ENCODE assay signal across 8 cellular contexts in the genomic region with DNA sequence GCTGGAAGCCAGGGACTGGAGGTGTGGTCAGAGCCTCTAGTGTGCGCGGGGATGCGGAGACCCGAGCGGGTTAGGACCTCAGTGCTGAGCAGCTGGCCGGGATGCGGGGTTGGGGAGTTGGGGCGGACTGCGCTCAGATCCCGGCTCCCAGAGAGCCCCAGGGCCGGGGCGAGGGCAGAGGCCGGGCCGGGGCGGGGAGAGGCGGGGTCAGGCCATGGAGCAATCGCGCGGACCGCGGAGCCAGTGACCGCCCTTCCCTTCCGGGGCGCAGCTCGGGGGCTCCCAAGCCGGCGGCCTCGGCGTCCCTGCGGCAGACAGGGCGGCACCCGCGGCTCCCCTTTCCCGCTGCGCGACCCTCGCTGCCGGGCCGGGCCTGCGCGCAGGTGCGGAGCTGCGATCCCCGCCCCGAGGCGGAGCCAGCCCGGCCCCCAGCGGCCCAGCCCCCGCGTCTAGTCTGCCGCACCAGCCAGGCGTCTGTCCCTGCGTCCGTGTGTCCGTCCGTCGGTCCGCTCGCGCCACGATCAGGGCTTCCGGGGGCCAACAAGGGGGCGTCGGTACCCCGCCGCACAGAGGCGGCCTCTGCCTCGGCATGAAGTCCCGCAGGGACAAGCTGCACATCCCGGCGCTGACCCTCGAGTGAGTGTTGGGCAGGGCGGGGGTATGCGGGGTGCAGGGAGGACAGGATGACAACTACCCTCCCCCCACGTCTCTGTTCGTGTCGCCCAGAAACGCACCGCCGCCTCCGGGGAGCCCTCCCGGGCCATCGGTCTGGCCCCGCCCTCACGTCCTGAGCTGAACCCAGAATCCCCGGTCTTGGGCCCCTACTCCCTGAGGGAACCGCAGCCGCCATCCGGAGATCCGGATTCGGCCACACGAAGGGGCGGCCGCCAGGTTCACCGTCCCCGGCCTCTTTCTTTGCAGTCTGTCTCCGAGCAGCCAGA. TPM values are rescaled to one million over a fixed set of nuclear protein-coding genes. Genes with fewer than 3 reads are reported as not detected.
A peak's percentile ranks its signal among the peaks of the same experiment; 100 is the strongest.
DNase-seq lines count a peak whose midpoint lies in the region; ATAC-seq and TF ChIP-seq lines count a peak whose summit lies in the region.

No MANE protein-coding gene starts in this region.

- H3K4me3 ChIP-seq in endodermal cell (ENCODE audit: low read length) (peak overlapping the region; percentile 80), mucosa of rectum (ENCODE audit: low read length in 2 of 2) (peak overlapping the region; percentile 77 to 86)

- H3K27me3 Mint-ChIP-seq in CD14-positive monocyte (ENCODE audit: low read depth in 3 of 3) (peaks cover 0 to 3% (median 0%) of the 10 kb centered on the region in 3 donors), endodermal cell (ENCODE audit: insufficient read depth) (peaks cover 27% of the 10 kb centered on the region)

- TF ChIP-seq CTCF in CD14-positive monocyte (IDR thresholded peaks at IDR 0.05), result no peak
- TF ChIP-seq CTCF in endodermal cell (conservative IDR thresholded peaks at IDR 0.05), result no peak

- ATAC-seq in HG02759 (IDR thresholded peaks at IDR 0.05; ENCODE audit: unreplicated experiment) (peak; percentile 46), GM21529 (IDR thresholded peaks at IDR 0.05; ENCODE audit: unreplicated experiment) (no peak)

- WGBS in endodermal cell (ENCODE audit: insufficient coverage in 1 of 2, insufficient read length in 1 of 2), 2 experiments, result 1 to 2% methylated on average over 37 to 97 of the region's 97 CpGs

- H3K36me3 ChIP-seq in endodermal cell (ENCODE audit: control insufficient read depth, insufficient read depth, low read length) (no peaks in the 10 kb centered on the region), mucosa of rectum (ENCODE audit: control insufficient read depth in 2 of 2, insufficient read depth in 2 of 2, low read length in 2 of 2) (peaks cover 2 to 13% of the 10 kb centered on the region in 2 donors)

- no peak overlapping the region for H3K27ac ChIP-seq in endodermal cell (ENCODE audit: low read depth, low read length)
- H3K27ac ChIP-seq in mucosa of rectum (ENCODE audit: low read depth in 2 of 2, low read length in 2 of 2), result peak overlapping the region; percentile 91 to 92
- H3K27ac ChIP-seq in temporal lobe (ENCODE audit: low read depth, low read length), result peak overlapping the region; percentile 78

- H3K27ac Mint-ChIP-seq in CD14-positive monocyte (peak overlapping the region; percentile 69 to 88 (median 85)), endodermal cell (no peak overlapping the region)

- DNase-seq in CD14-positive monocyte (ENCODE audit: low spot score) (no peak), endodermal cell (peak; percentile 78), NOMO-1 treated with DMSO at 0.1 percent for 48 hours (lab: John Stamatoyannopoulos, UW; ENCODE audit: unreplicated experiment) (no peak)
- peak; percentile 39 to 47 for DNase-seq in activated CD4-positive, alpha-beta T cell treated with anti-CD3 and anti-CD28 coated beads for 4 hours

- intact Hi-C loops in CD14-positive monocyte (cut with micrococcal nuclease), result loop anchor here (5.0 kb wide), 3 partner anchors 57 to 142 kb away; no protein-coding TSS in a partner anchor

- H3K27me3 ChIP-seq in endodermal cell (ENCODE audit: control insufficient read depth, insufficient read depth, low read length, poor library complexity, severe bottlenecking) (peaks cover 10% of the 10 kb centered on the region), mucosa of rectum (ENCODE audit: control insufficient read depth in 2 of 2, insufficient read depth in 2 of 2, low read length in 2 of 2) (no peaks in the 10 kb centered on the region)

- H3K4me1 Mint-ChIP-seq in CD14-positive monocyte (peaks cover 59% of the 10 kb centered on the region), endodermal cell (peaks cover 12% of the 10 kb centered on the region)

- H3K9ac ChIP-seq in endodermal cell (ENCODE audit: extremely low read depth, low read length, poor library complexity, severe bottlenecking), result peak overlapping the region; percentile 20
- peak overlapping the region; percentile 79 to 93 for H3K9ac ChIP-seq in mucosa of rectum (ENCODE audit: low read depth in 1 of 2, low read length in 2 of 2)

- peaks cover 9% of the 10 kb centered on the region for H3K4me1 ChIP-seq in endodermal cell (ENCODE audit: control insufficient read depth, insufficient read depth, low read length)
- peaks cover 26 to 27% of the 10 kb centered on the region in 2 donors for H3K4me1 ChIP-seq in mucosa of rectum (ENCODE audit: control insufficient read depth in 2 of 2, insufficient read depth in 2 of 2, low read length in 2 of 2)

- H3K4me3 Mint-ChIP-seq in CD14-positive monocyte (peak overlapping the region; percentile 83 to 89), endodermal cell (peak overlapping the region; percentile 66)

- no peaks in the 10 kb centered on the region for H3K9me3 ChIP-seq in endodermal cell (ENCODE audit: control insufficient read depth, low read length)
- no peaks in the 10 kb centered on the region for H3K9me3 ChIP-seq in mucosa of rectum (ENCODE audit: control insufficient read depth in 2 of 2, low read length in 2 of 2)

- H3K36me3 Mint-ChIP-seq in CD14-positive monocyte (peaks cover 34 to 38% of the 10 kb centered on the region in 2 donors), endodermal cell (ENCODE audit: low read depth) (peaks cover 2% of the 10 kb centered on the region)

- H3K9me3 Mint-ChIP-seq in CD14-positive monocyte (no peaks in the 10 kb centered on the region), endodermal cell (no peaks in the 10 kb centered on the region)

RNA-seq across cellular contexts. Expression of a gene that starts 12.4 kb away (rescaled TPM):
- 10 to 100 TPM in 1 of 2 donors, 1 to 10 TPM in 1; 6.8 to 12.4 TPM for polyA plus RNA-seq in CD14-positive monocyte
- total RNA-seq in endodermal cell, result 10 to 100 TPM; 13.0 to 15.1 TPM
- polyA plus RNA-seq in endodermal cell (2013, experiment 1 of 2), result 9.3 TPM
- 8.2 TPM for polyA plus RNA-seq in endodermal cell (2013, experiment 2 of 2)
- 7.6 TPM for total RNA-seq in temporal lobe

RNA-seq across cellular contexts. Expression of a gene that starts 23.3 kb away (rescaled TPM):
- polyA plus RNA-seq in CD14-positive monocyte, result 1 to 10 TPM; 7.8 to 7.9 TPM
- not detected for total RNA-seq in endodermal cell
- not detected for polyA plus RNA-seq in endodermal cell (2013, experiment 1 of 2)
- polyA plus RNA-seq in endodermal cell (2013, experiment 2 of 2), result not detected
- total RNA-seq in temporal lobe, result not detected

RNA-seq across cellular contexts. Expression of a gene that starts 43.0 kb away (rescaled TPM):
- polyA plus RNA-seq in CD14-positive monocyte, result 1 to 10 TPM in 1 of 2 donors, under 1 TPM in 1; 0.99 to 2.0 TPM
- total RNA-seq in endodermal cell (10 to 100 TPM; 52.9 to 58.8 TPM), temporal lobe (62.7 TPM)
- 57.1 TPM for polyA plus RNA-seq in endodermal cell (2013, experiment 1 of 2)
- polyA plus RNA-seq in endodermal cell (2013, experiment 2 of 2), result 50.7 TPM

Comparison
In these comparisons a context has a peak if more than half of its experiments do, and no peak if none do; other contexts are left out.
1. DNase-seq: peak in activated CD4-positive, alpha-beta T cell treated with anti-CD3 and anti-CD28 coated beads for 4 hours (2 of 2) and endodermal cell (single experiment); none in CD14-positive monocyte (single experiment) and NOMO-1 treated with DMSO at 0.1 percent for 48 hours (single experiment).